ENCODE assay signal across 8 cellular contexts in genomic region chr19:35462476-35462953, GRCh38.
DNase-seq lines count a peak whose midpoint lies in the region; ATAC-seq lines count a peak whose summit lies in the region.

No MANE protein-coding gene starts in this region.

- H3K27ac Mint-ChIP-seq in stimulated activated naive CD8-positive, alpha-beta T cell treated with anti-CD3 and anti-CD28 coated beads, Interleukin-15, Interleukin-2, amounts not matched to agents 100 ng/mL and 50 ng/mL, for 24 hours, result peak overlapping the region; percentile 75

- peak overlapping the region; percentile 7 for H3K4me3 ChIP-seq in endocrine pancreas (ENCODE audit: control insufficient read depth, insufficient read depth, low read length)

- DNase-seq in T-helper 1 cell (peak; percentile 21 to 86 (median 51)), NCI-H187 (lab: John Stamatoyannopoulos, UW) (no peak), NCI-H187 treated with DMSO at 0.1 percent for 48 hours (lab: John Stamatoyannopoulos, UW) (no peak)

- H3K9me3 ChIP-seq in endocrine pancreas (ENCODE audit: control insufficient read depth, low read length), result no peaks in the 10 kb centered on the region

- no peaks in the 10 kb centered on the region for H3K36me3 Mint-ChIP-seq in stimulated activated naive CD8-positive, alpha-beta T cell treated with anti-CD3 and anti-CD28 coated beads, Interleukin-15, Interleukin-2, amounts not matched to agents 100 ng/mL and 50 ng/mL, for 24 hours (ENCODE audit: low read depth)

- no peaks in the 10 kb centered on the region for H3K27me3 Mint-ChIP-seq in stimulated activated naive CD8-positive, alpha-beta T cell treated with anti-CD3 and anti-CD28 coated beads, Interleukin-15, Interleukin-2, amounts not matched to agents 100 ng/mL and 50 ng/mL, for 24 hours

- H3K9me3 Mint-ChIP-seq in stimulated activated naive CD8-positive, alpha-beta T cell treated with anti-CD3 and anti-CD28 coated beads, Interleukin-15, Interleukin-2, amounts not matched to agents 100 ng/mL and 50 ng/mL, for 24 hours, result no peaks in the 10 kb centered on the region

- no peaks in the 10 kb centered on the region for H3K27me3 ChIP-seq in endocrine pancreas (ENCODE audit: control insufficient read depth, insufficient read depth, low read length)

- ATAC-seq in GM18868 (IDR thresholded peaks at IDR 0.05; ENCODE audit: unreplicated experiment) (peak; percentile 64), HG02970 (IDR thresholded peaks at IDR 0.05; ENCODE audit: low FRiP score, unreplicated experiment) (peak; percentile 43), HG02763 (IDR thresholded peaks at IDR 0.05; ENCODE audit: unreplicated experiment) (no peak)

- H3K36me3 ChIP-seq in endocrine pancreas (ENCODE audit: control insufficient read depth, insufficient read depth, low read length), result no peaks in the 10 kb centered on the region

- H3K4me1 Mint-ChIP-seq in stimulated activated naive CD8-positive, alpha-beta T cell treated with anti-CD3 and anti-CD28 coated beads, Interleukin-15, Interleukin-2, amounts not matched to agents 100 ng/mL and 50 ng/mL, for 24 hours (ENCODE audit: low read depth), result peaks cover 53% of the 10 kb centered on the region

- H3K9ac ChIP-seq in endocrine pancreas (ENCODE audit: control insufficient read depth, insufficient read depth, low read length), result no peak overlapping the region

- peaks cover 8% of the 10 kb centered on the region for H3K4me1 ChIP-seq in endocrine pancreas (ENCODE audit: control insufficient read depth, insufficient read depth, low read length)

- H3K4me3 Mint-ChIP-seq in stimulated activated naive CD8-positive, alpha-beta T cell treated with anti-CD3 and anti-CD28 coated beads, Interleukin-15, Interleukin-2, amounts not matched to agents 100 ng/mL and 50 ng/mL, for 24 hours, result peak overlapping the region; percentile 9

Comparison
In these comparisons a context has a peak if more than half of its experiments do, and no peak if none do; other contexts are left out.
1. DNase-seq: peak in T-helper 1 cell (5 of 5); none in NCI-H187 (0 of 2) and NCI-H187 treated with DMSO at 0.1 percent for 48 hours (single experiment).